Comparison of ENCODE assay signal across 23 cellular contexts in the genomic region with DNA sequence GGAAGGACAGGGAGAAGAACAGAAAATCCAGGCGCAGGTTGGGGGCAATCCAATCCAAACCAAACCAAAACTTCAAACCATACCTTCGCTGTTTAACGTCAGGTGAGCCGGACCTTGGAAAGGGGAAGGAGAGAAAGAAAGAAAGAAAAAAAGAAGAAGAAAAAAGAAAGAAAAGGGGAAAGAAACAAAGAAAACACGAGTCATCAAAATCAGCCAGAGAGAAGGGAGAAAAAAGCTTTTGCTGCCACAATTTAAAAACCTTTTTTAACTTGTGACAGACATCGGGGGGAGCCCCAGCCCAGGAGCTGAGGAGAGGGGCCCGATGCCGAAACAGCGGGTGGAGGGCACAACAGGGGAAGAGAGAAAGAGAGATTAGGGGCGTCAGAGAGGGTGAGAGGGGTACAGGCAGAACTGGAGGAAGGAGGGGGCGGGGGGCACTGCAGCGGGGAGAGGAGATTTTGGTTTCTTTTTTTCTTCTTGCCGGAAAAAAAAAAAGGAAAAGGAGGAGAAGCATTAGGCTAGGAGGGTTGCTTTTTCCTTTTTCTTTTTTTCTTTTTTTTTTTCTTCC. TPM values are rescaled to one million over a fixed set of nuclear protein-coding genes. Genes with fewer than 3 reads are reported as not detected.
DNase-seq lines count a peak whose midpoint lies in the region; ATAC-seq and TF ChIP-seq lines count a peak whose summit lies in the region.
"Had no signal": no experiment of that assay in that cellular context is flagged by ENCODE, and none has a peak within 500 bp of the region (broad histone marks: within the 10 kb centered on the region; RNA-seq: fewer than 3 reads in every experiment).

No MANE protein-coding gene starts in this region.

- ATAC-seq in CD4-positive, alpha-beta T cell (ENCODE audit: poor library complexity), result no peak
- ATAC-seq in activated naive CD8-positive, alpha-beta T cell treated with anti-CD3 and anti-CD28 coated beads, Interleukin-2, amount 10 ng/mL, durations not matched to agents 7 days and 5 days (ENCODE audit: low read depth), result no peak
- no peak for ATAC-seq in GM18505 (IDR thresholded peaks at IDR 0.05; ENCODE audit: unreplicated experiment)
- no peak for ATAC-seq in HG03457 (IDR thresholded peaks at IDR 0.05; ENCODE audit: unreplicated experiment)
- ATAC-seq: left lobe of liver had no signal

- no peak for TF ChIP-seq CTCF in CD4-positive, alpha-beta T cell (IDR thresholded peaks at IDR 0.05)
- TF ChIP-seq CTCF in nephron progenitor cell (IDR thresholded peaks at IDR 0.05), result no peak

- H3K9me3 Mint-ChIP-seq in T-helper 1 cell treated with Interleukin-12 subunit alpha and Interleukin-12 subunit beta and Interleukin-4 antibody, amounts not matched to agents 30 μg/mL and 1 μg/mL, for 36 hours, result no peaks in the 10 kb centered on the region
- no peaks in the 10 kb centered on the region for H3K9me3 Mint-ChIP-seq in CD4-positive, alpha-beta T cell
- H3K9me3 Mint-ChIP-seq in activated naive CD8-positive, alpha-beta T cell treated with anti-CD3 and anti-CD28 coated beads, Interleukin-2, amount 10 ng/mL, durations not matched to agents 7 days and 5 days, result no peaks in the 10 kb centered on the region
- no peaks in the 10 kb centered on the region for H3K9me3 Mint-ChIP-seq in nephron progenitor cell
- H3K9me3 Mint-ChIP-seq: mesothelial cell of epicardium had no signal

- H3K27me3 ChIP-seq in CD4-positive, alpha-beta T cell (ENCODE audit: control insufficient read depth, insufficient read depth, low read length), result peaks cover 24% of the 10 kb centered on the region

- H3K9me3 ChIP-seq in CD4-positive, alpha-beta T cell (ENCODE audit: control insufficient read depth, low read length), result no peaks in the 10 kb centered on the region
- H3K9me3 ChIP-seq: stomach had no signal

- POLR2A ChIA-PET in CD4-positive, alpha-beta T cell (lab: Charles Lee), result no interaction called here
- POLR2A ChIA-PET in activated naive CD8-positive, alpha-beta T cell treated with anti-CD3 and anti-CD28 coated beads, Interleukin-2, amount 10 ng/mL, durations not matched to agents 7 days and 5 days (lab: Charles Lee), result interaction anchor here (0.6 kb wide), 1 partner anchor 1798 kb away, joined by 8 read pairs; no protein-coding TSS in a partner anchor

- no peaks in the 10 kb centered on the region for H3K36me3 Mint-ChIP-seq in T-helper 1 cell treated with Interleukin-12 subunit alpha and Interleukin-12 subunit beta and Interleukin-4 antibody, amounts not matched to agents 30 μg/mL and 1 μg/mL, for 36 hours (ENCODE audit: low read depth)
- no peaks in the 10 kb centered on the region for H3K36me3 Mint-ChIP-seq in CD4-positive, alpha-beta T cell (ENCODE audit: low read depth)
- H3K36me3 Mint-ChIP-seq in activated naive CD8-positive, alpha-beta T cell treated with anti-CD3 and anti-CD28 coated beads, Interleukin-2, amount 10 ng/mL, durations not matched to agents 7 days and 5 days, result no peaks in the 10 kb centered on the region
- no peaks in the 10 kb centered on the region for H3K36me3 Mint-ChIP-seq in nephron progenitor cell (ENCODE audit: low read depth)
- H3K36me3 Mint-ChIP-seq: mesothelial cell of epicardium had no signal

- H3K27me3 Mint-ChIP-seq in T-helper 1 cell treated with Interleukin-12 subunit alpha and Interleukin-12 subunit beta and Interleukin-4 antibody, amounts not matched to agents 30 μg/mL and 1 μg/mL, for 36 hours (ENCODE audit: low read depth), result peaks cover 49% of the 10 kb centered on the region
- H3K27me3 Mint-ChIP-seq in CD4-positive, alpha-beta T cell, result peaks cover 54% of the 10 kb centered on the region
- H3K27me3 Mint-ChIP-seq in activated naive CD8-positive, alpha-beta T cell treated with anti-CD3 and anti-CD28 coated beads, Interleukin-2, amount 10 ng/mL, durations not matched to agents 7 days and 5 days, result peaks cover 42% of the 10 kb centered on the region
- H3K27me3 Mint-ChIP-seq in nephron progenitor cell (ENCODE audit: low read depth, poor library complexity), result peaks cover 68% of the 10 kb centered on the region

- DNase-seq in T-helper 1 cell (no peak), nephron progenitor cell (no peak), glomerular visceral epithelial cell (ENCODE audit: extremely low spot score) (no peak)
- no peak for DNase-seq in CD4-positive, alpha-beta T cell
- DNase-seq in activated naive CD8-positive, alpha-beta T cell treated with anti-CD3 and anti-CD28 coated beads, Interleukin-2, amount 10 ng/mL, durations not matched to agents 7 days and 5 days, result no peak
- DNase-seq: 8988T; activated CD4-positive, alpha-beta T cell treated with anti-CD3 and anti-CD28 coated beads for 4 hours; brain microvascular endothelial cell; HCEC 1CT; head of caudate nucleus; Kasumi-1; NCI-H1092 treated with DMSO at 0.1 percent for 48 hours; NCI-H2081 treated with DMSO at 0.1 percent for 48 hours; NCI-H524; stimulated activated CD4-positive, alpha-beta T cell treated with anti-CD3 and anti-CD28 coated beads, Interleukin-2, amount 100 ng/mL, for 24 hours; stomach had no signal

- intact Hi-C loops in CD4-positive, alpha-beta T cell (cut with DNase I, micrococcal nuclease), result no loop called here

- TF ChIP-seq POLR2A in GM18505 (IDR thresholded peaks at IDR 0.05; ENCODE audit: borderline replicate concordance, extremely low read depth, insufficient read depth, insufficient read length), result no peak

- H3K4me3 Mint-ChIP-seq in T-helper 1 cell treated with Interleukin-12 subunit alpha and Interleukin-12 subunit beta and Interleukin-4 antibody, amounts not matched to agents 30 μg/mL and 1 μg/mL, for 36 hours, result peak overlapping the region; percentile 30
- H3K4me3 Mint-ChIP-seq in CD4-positive, alpha-beta T cell, result peak overlapping the region; percentile 51
- peak overlapping the region; percentile 68 for H3K4me3 Mint-ChIP-seq in activated naive CD8-positive, alpha-beta T cell treated with anti-CD3 and anti-CD28 coated beads, Interleukin-2, amount 10 ng/mL, durations not matched to agents 7 days and 5 days
- H3K4me3 Mint-ChIP-seq in nephron progenitor cell, result peak overlapping the region; percentile 19
- H3K4me3 Mint-ChIP-seq: mesothelial cell of epicardium had no signal

- no peak overlapping the region for H3K27ac ChIP-seq in CD4-positive, alpha-beta T cell (ENCODE audit: low read depth, low read length)
- H3K27ac ChIP-seq: brain microvascular endothelial cell, skin epidermis, stomach had no signal

- CTCF ChIA-PET in CD4-positive, alpha-beta T cell (lab: Charles Lee), result no interaction called here

- H3K27ac Mint-ChIP-seq in T-helper 1 cell treated with Interleukin-12 subunit alpha and Interleukin-12 subunit beta and Interleukin-4 antibody, amounts not matched to agents 30 μg/mL and 1 μg/mL, for 36 hours, result no peak overlapping the region
- H3K27ac Mint-ChIP-seq in CD4-positive, alpha-beta T cell, result no peak overlapping the region
- no peak overlapping the region for H3K27ac Mint-ChIP-seq in activated naive CD8-positive, alpha-beta T cell treated with anti-CD3 and anti-CD28 coated beads, Interleukin-2, amount 10 ng/mL, durations not matched to agents 7 days and 5 days
- no peak overlapping the region for H3K27ac Mint-ChIP-seq in nephron progenitor cell
- H3K27ac Mint-ChIP-seq: mesothelial cell of epicardium had no signal

- H3K4me1 Mint-ChIP-seq in T-helper 1 cell treated with Interleukin-12 subunit alpha and Interleukin-12 subunit beta and Interleukin-4 antibody, amounts not matched to agents 30 μg/mL and 1 μg/mL, for 36 hours (ENCODE audit: low read depth), result peaks cover 10% of the 10 kb centered on the region
- H3K4me1 Mint-ChIP-seq in CD4-positive, alpha-beta T cell (ENCODE audit: low read depth), result peaks cover 22% of the 10 kb centered on the region
- peaks cover 14% of the 10 kb centered on the region for H3K4me1 Mint-ChIP-seq in activated naive CD8-positive, alpha-beta T cell treated with anti-CD3 and anti-CD28 coated beads, Interleukin-2, amount 10 ng/mL, durations not matched to agents 7 days and 5 days
- peaks cover 75% of the 10 kb centered on the region for H3K4me1 Mint-ChIP-seq in nephron progenitor cell

RNA-seq across cellular contexts. Expression of a gene that starts 30.1 kb away (rescaled TPM):
- under 1 TPM; 0.05 to 0.31 TPM for total RNA-seq in CD4-positive, alpha-beta T cell
- total RNA-seq in activated naive CD8-positive, alpha-beta T cell treated with anti-CD3 and anti-CD28 coated beads, Interleukin-2, amount 10 ng/mL, durations not matched to agents 7 days and 5 days, result under 1 TPM in 1 of 2 experiments, not detected in 1; 0.36 TPM
- total RNA-seq: pulmonary artery endothelial cell had no signal

RNA-seq across cellular contexts. Expression of a gene that starts 51.1 kb away (rescaled TPM):
- 100 to 1,000 TPM; 668 to 672 TPM for total RNA-seq in CD4-positive, alpha-beta T cell
- total RNA-seq in activated naive CD8-positive, alpha-beta T cell treated with anti-CD3 and anti-CD28 coated beads, Interleukin-2, amount 10 ng/mL, durations not matched to agents 7 days and 5 days, result 100 to 1,000 TPM; 159 to 162 TPM

Comparison
In these comparisons a context has a peak if more than half of its experiments do, and no peak if none do; other contexts are left out.
1. RNA of a gene that starts 51.1 kb away (total RNA-seq): 668 to 672 TPM in CD4-positive, alpha-beta T cell; 159 to 162 TPM in activated naive CD8-positive, alpha-beta T cell treated with anti-CD3 and anti-CD28 coated beads, Interleukin-2, amount 10 ng/mL, durations not matched to agents 7 days and 5 days; every median in the first group is over 4 times any median in the second.
2. Peak in every context shown above with its lines, with median percentiles within 50 percentile points of each other: H3K4me3 Mint-ChIP-seq.